In genomic region chr4:147957446-147957845, GRCh38 we compare ENCODE assay signal across 26 cellular contexts.
"Had no signal": no experiment of that assay in that cellular context is flagged by ENCODE, and none has a peak within 500 bp of the region (broad histone marks: within the 10 kb centered on the region; RNA-seq: fewer than 3 reads in every experiment).

No MANE protein-coding gene starts in this region.

- H3K4me3 ChIP-seq: heart left ventricle, lung, pancreas, right lobe of liver, suprapubic skin, thyroid gland, uterus had no signal

- H3K9me3 ChIP-seq: pancreas, right lobe of liver, suprapubic skin, thyroid gland, uterus had no signal

- H3K9me3 Mint-ChIP-seq: stimulated activated effector memory CD8-positive, alpha-beta T cell treated with anti-CD3 and anti-CD28 coated beads, Interleukin-12 subunit alpha, Interleukin-12 subunit beta, amount 100 ng/mL, for 72 hours; type B pancreatic cell had no signal

- H3K27ac ChIP-seq: pancreas, right lobe of liver, suprapubic skin, uterus had no signal

- H3K27me3 Mint-ChIP-seq: naive B cell, progenitor cell of endocrine pancreas, type B pancreatic cell had no signal

- ATAC-seq: esophagus mucosa; pancreas; right lobe of liver; stimulated activated effector memory CD8-positive, alpha-beta T cell treated with anti-CD3 and anti-CD28 coated beads, Interleukin-12 subunit alpha, Interleukin-12 subunit beta, amount 100 ng/mL, for 72 hours; stimulated activated naive CD8-positive, alpha-beta T cell treated with anti-CD3 and anti-CD28 coated beads, Interleukin-15, Interleukin-2, amounts not matched to agents 100 U/mL and 50 U/mL, for 24 hours had no signal

- DNase-seq: cortex of kidney; effector memory CD4-positive, alpha-beta T cell; heart left ventricle; hypothalamus; islet precursor cell; left ventricle myocardium superior; mesenchymal stem cell; midbrain; naive B cell; occipital lobe; pancreas; right lobe of liver; stimulated activated CD4-positive, alpha-beta T cell treated with anti-CD3 and anti-CD28 coated beads, Interleukin-4, amount 100 ng/mL, for 1 hour; stimulated activated CD8-positive, alpha-beta memory T cell treated with anti-CD3 and anti-CD28 coated beads, Interleukin-4, amount 100 ng/mL, for 48 hours; stimulated activated naive CD8-positive, alpha-beta T cell treated with anti-CD3 and anti-CD28 coated beads, Interleukin-15, Interleukin-2, amounts not matched to agents 100 U/mL and 50 U/mL, for 24 hours; thyroid gland; uterus had no signal

- H3K27ac Mint-ChIP-seq: naive B cell; nephron; progenitor cell of endocrine pancreas; stimulated activated effector memory CD8-positive, alpha-beta T cell treated with anti-CD3 and anti-CD28 coated beads, Interleukin-12 subunit alpha, Interleukin-12 subunit beta, amount 100 ng/mL, for 72 hours; type B pancreatic cell had no signal

- H3K36me3 Mint-ChIP-seq: naive B cell; stimulated activated effector memory CD8-positive, alpha-beta T cell treated with anti-CD3 and anti-CD28 coated beads, Interleukin-12 subunit alpha, Interleukin-12 subunit beta, amount 100 ng/mL, for 72 hours had no signal

- FAIRE-seq: endometrium, frontal cortex, pancreas had no signal

- H3K36me3 ChIP-seq: pancreas, right lobe of liver, thyroid gland, uterus had no signal

- H3K27me3 ChIP-seq: heart left ventricle, pancreas, right lobe of liver, suprapubic skin, thyroid gland, uterus had no signal

- H3K4me1 Mint-ChIP-seq: naive B cell had no signal

- H3K4me3 Mint-ChIP-seq: naive B cell; nephron; stimulated activated effector memory CD8-positive, alpha-beta T cell treated with anti-CD3 and anti-CD28 coated beads, Interleukin-12 subunit alpha, Interleukin-12 subunit beta, amount 100 ng/mL, for 72 hours; type B pancreatic cell had no signal

- H3K4me1 ChIP-seq: pancreas, right lobe of liver, uterus had no signal
